In the genomic region with DNA sequence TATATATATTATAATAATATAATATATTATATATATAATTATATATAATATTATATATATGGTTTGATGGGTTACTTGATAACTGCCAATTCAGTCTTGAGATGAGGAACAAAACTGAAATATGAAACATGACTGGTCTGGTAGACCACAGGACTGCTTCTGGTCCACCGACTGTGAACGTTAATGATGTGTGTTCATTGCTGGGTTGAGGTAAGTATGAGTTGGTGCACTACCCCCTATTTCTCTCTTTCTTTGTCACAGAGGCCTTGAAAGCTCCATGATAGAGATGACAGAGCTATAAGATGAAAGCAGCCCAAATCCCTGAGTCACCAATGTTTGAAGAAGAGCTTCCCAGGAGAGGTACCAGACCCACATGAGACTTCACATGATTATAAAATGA, we compare ENCODE assay signal across 14 cellular contexts.
DNase-seq lines count a peak whose midpoint lies in the region; ATAC-seq, FAIRE-seq and TF ChIP-seq lines count a peak whose summit lies in the region.
"Had no signal": no experiment of that assay in that cellular context is flagged by ENCODE, and none has a peak within 500 bp of the region (broad histone marks: within the 10 kb centered on the region; RNA-seq: fewer than 3 reads in every experiment).

No MANE protein-coding gene starts in this region.

- intact Hi-C loops in GM12878 (cut with micrococcal nuclease; ENCODE audit: unreplicated experiment) = no loop called here

- RAD21 ChIA-PET in GM12878 (lab: Charles Lee; ENCODE audit: unreplicated experiment) = no interaction called here

- H3K9me2 ChIP-seq in Karpas-422 (replicated peaks; ENCODE audit: insufficient read depth, low read length) = no peaks in the 10 kb centered on the region

- H2AFZ ChIP-seq in Karpas-422 (ENCODE audit: low read length) (no peak overlapping the region), GM12878 (ENCODE audit: control insufficient read depth, low read depth, low read length) (no peak overlapping the region)
- H2AFZ ChIP-seq: GM23338 had no signal

- H2BK120ac ChIP-seq in mesendoderm (ENCODE audit: low read depth, low read length) = no peak overlapping the region

- FAIRE-seq in HTR-8/SVneo (lab: Jason Lieb, UNC) (peak; percentile 64), GM12878 (lab: Jason Lieb, UNC) (peak; percentile 61)

- TF ChIP-seq RAD21 in GM12878 (IDR thresholded peaks at IDR 0.05; ENCODE audit: insufficient read depth, low read depth, low read length) = no peak

- H3K9me3 ChIP-seq in Karpas-422 (ENCODE audit: low read length) = no peaks in the 10 kb centered on the region
- no peaks in the 10 kb centered on the region for H3K9me3 ChIP-seq in GM12878 (replicated peaks; ENCODE audit: control insufficient read depth, insufficient read depth, low read length)
- H3K9me3 ChIP-seq: BLaER1 treated with 17β-estradiol and CSF1 and Interleukin-3, amounts not matched to agents 10 nM and 100 nM; HAP-1 had no signal

- H3K23ac ChIP-seq in mesendoderm (ENCODE audit: low read length) = no peak overlapping the region

- no peaks in the 10 kb centered on the region for H3K79me1 ChIP-seq in mesendoderm (ENCODE audit: low read length)

- SMC1A ChIA-PET in GM12878 (lab: Charles Lee; ENCODE audit: uncharacterized antibody, unreplicated experiment) = no interaction called here

- in situ Hi-C loops in GM12878 (cut with MboI) = no loop called here

- H3K4me2 ChIP-seq in Karpas-422 (ENCODE audit: low read depth, low read length, poor library complexity, severe bottlenecking) (no peak overlapping the region), GM12878 (ENCODE audit: control insufficient read depth, insufficient read depth) (no peak overlapping the region), mesendoderm (ENCODE audit: low read length) (no peak overlapping the region)
- H3K4me2 ChIP-seq: BLaER1 treated with 17β-estradiol and CSF1 and Interleukin-3, amounts not matched to agents 10 nM and 100 nM; GM23338 had no signal

- ATAC-seq in GM12878 = no peak
- ATAC-seq: CD8-positive, alpha-beta T cell; GM23338 had no signal

- H3K9ac ChIP-seq in Karpas-422 (ENCODE audit: low read length) = no peak overlapping the region
- H3K9ac ChIP-seq in GM12878 (ENCODE audit: control insufficient read depth, insufficient read depth, low read length) = no peak overlapping the region
- no peak overlapping the region for H3K9ac ChIP-seq in mesendoderm (ENCODE audit: low read length)
- H3K9ac ChIP-seq: BLaER1 treated with 17β-estradiol and CSF1 and Interleukin-3, amounts not matched to agents 10 nM and 100 nM had no signal

- H3K27ac ChIP-seq in Karpas-422 (ENCODE audit: low read length) = peak overlapping the region; percentile 17; the same call in 1 of the 2 replicates
- no peak overlapping the region for H3K27ac ChIP-seq in GM12878 (ENCODE audit: control insufficient read depth, insufficient read depth)
- no peak overlapping the region for H3K27ac ChIP-seq in mesendoderm (ENCODE audit: low read depth, low read length)
- H3K27ac ChIP-seq: BLaER1 treated with 17β-estradiol and CSF1 and Interleukin-3, amounts not matched to agents 10 nM and 100 nM had no signal

- no peak overlapping the region for H2BK15ac ChIP-seq in mesendoderm (replicated peaks; ENCODE audit: low read depth)

- CTCF ChIA-PET in GM12878 (lab: Yijun Ruan, JAX) = no interaction called here

- no peak overlapping the region for H3K27ac Mint-ChIP-seq in activated naive CD8-positive, alpha-beta T cell treated with anti-CD3 and anti-CD28 coated beads for 36 hours
- H3K27ac Mint-ChIP-seq: B cell; CD8-positive, alpha-beta T cell; GM23338 had no signal

- POLR2A ChIA-PET in GM12878 (lab: Charles Lee) = no interaction called here

- H3K18ac ChIP-seq in mesendoderm (ENCODE audit: low read length) = no peak overlapping the region

- no peak for TF ChIP-seq POLR2A in GM12878 (IDR thresholded peaks at IDR 0.05; ENCODE audit: low read depth, low read length)

- no peak overlapping the region for H3K4me3 Mint-ChIP-seq in activated naive CD8-positive, alpha-beta T cell treated with anti-CD3 and anti-CD28 coated beads for 36 hours
- H3K4me3 Mint-ChIP-seq: B cell; CD8-positive, alpha-beta T cell; GM23338 had no signal

- no peak overlapping the region for H2BK5ac ChIP-seq in mesendoderm (ENCODE audit: low read length)

- no peak overlapping the region for H4K5ac ChIP-seq in mesendoderm (ENCODE audit: low read length)

- H3K9me3 Mint-ChIP-seq in activated naive CD8-positive, alpha-beta T cell treated with anti-CD3 and anti-CD28 coated beads for 36 hours = no peaks in the 10 kb centered on the region
- H3K9me3 Mint-ChIP-seq: CD8-positive, alpha-beta T cell had no signal

- no peaks in the 10 kb centered on the region for H3K27me3 ChIP-seq in Karpas-422 (ENCODE audit: low read length)
- H3K27me3 ChIP-seq in GM12878 (replicated peaks in 1 of 2; ENCODE audit: control insufficient read depth in 2 of 2, insufficient read depth in 2 of 2, low read length in 1 of 2) = no peaks in the 10 kb centered on the region
- H3K27me3 ChIP-seq in mesendoderm (ENCODE audit: insufficient read depth, low read length, poor library complexity) = no peaks in the 10 kb centered on the region
- H3K27me3 ChIP-seq: BLaER1 treated with 17β-estradiol and CSF1 and Interleukin-3, amounts not matched to agents 10 nM and 100 nM had no signal

- H3K27me3 Mint-ChIP-seq in activated naive CD8-positive, alpha-beta T cell treated with anti-CD3 and anti-CD28 coated beads for 36 hours = no peaks in the 10 kb centered on the region
- H3K27me3 Mint-ChIP-seq: B cell had no signal

- DNase-seq in HTR-8/SVneo (ENCODE audit: insufficient read length, low spot score) = no peak
- DNase-seq in Karpas-422 = no peak
- no peak for DNase-seq in GM12878 (ENCODE audit: low read depth, low spot score)
- DNase-seq in mesendoderm = peak; percentile 11
- DNase-seq in GF-D8 (lab: John Stamatoyannopoulos, UW) = no peak
- DNase-seq in stimulated activated naive CD4-positive, alpha-beta T cell treated with Interleukin-2 at 50 U/mL for 16 hours (lab: John Stamatoyannopoulos, UW) = no peak
- no peak for DNase-seq in activated naive CD8-positive, alpha-beta T cell treated with anti-CD3 and anti-CD28 coated beads for 36 hours
- DNase-seq: Calu3; CD8-positive, alpha-beta T cell; DMS 273 treated with DMSO at 0.1 percent for 48 hours had no signal

- no peak overlapping the region for H4K8ac ChIP-seq in mesendoderm (ENCODE audit: low read depth, low read length)

- H3K36me3 ChIP-seq in Karpas-422 (ENCODE audit: insufficient read depth, low read length) (no peaks in the 10 kb centered on the region), GM12878 (ENCODE audit: control insufficient read depth in 2 of 2, insufficient read depth in 2 of 2, low read length in 1 of 2) (no peaks in the 10 kb centered on the region), mesendoderm (ENCODE audit: control insufficient read depth, insufficient read depth, low read length) (no peaks in the 10 kb centered on the region)
- H3K36me3 ChIP-seq: BLaER1 treated with 17β-estradiol and CSF1 and Interleukin-3, amounts not matched to agents 10 nM and 100 nM; HAP-1 had no signal

- no peak overlapping the region for H2AK5ac ChIP-seq in mesendoderm (ENCODE audit: low read length)

- no peak overlapping the region for H3K4ac ChIP-seq in mesendoderm (ENCODE audit: low read depth, low read length)

- H4K20me1 ChIP-seq in Karpas-422 (ENCODE audit: insufficient read depth, low read depth, low read length) (no peaks in the 10 kb centered on the region), GM12878 (ENCODE audit: control insufficient read depth, insufficient read depth) (no peaks in the 10 kb centered on the region)
- H4K20me1 ChIP-seq: BLaER1 treated with 17β-estradiol and CSF1 and Interleukin-3, amounts not matched to agents 10 nM and 100 nM had no signal

- BruUV-seq in GM12878 (replicated peaks; lab: Mats Ljungman, UMichigan) = no TSS peak

- H3K36me3 Mint-ChIP-seq in activated naive CD8-positive, alpha-beta T cell treated with anti-CD3 and anti-CD28 coated beads for 36 hours = no peaks in the 10 kb centered on the region
- H3K36me3 Mint-ChIP-seq: CD8-positive, alpha-beta T cell had no signal

- H3K4me1 Mint-ChIP-seq in activated naive CD8-positive, alpha-beta T cell treated with anti-CD3 and anti-CD28 coated beads for 36 hours = no peaks in the 10 kb centered on the region
- H3K4me1 Mint-ChIP-seq: B cell, GM23338 had no signal

- H3K79me2 ChIP-seq in Karpas-422 (ENCODE audit: low read length) (no peaks in the 10 kb centered on the region), GM12878 (ENCODE audit: control insufficient read depth, insufficient read depth, low read length) (no peaks in the 10 kb centered on the region), mesendoderm (ENCODE audit: control insufficient read depth, insufficient read depth, low read length) (no peaks in the 10 kb centered on the region)

- no peak overlapping the region for H3K56ac ChIP-seq in mesendoderm (ENCODE audit: low read length)

- no peak overlapping the region for H3K4me3 ChIP-seq in Karpas-422 (ENCODE audit: low read length)
- H3K4me3 ChIP-seq in GM12878 = no peak overlapping the region
- no peak overlapping the region for H3K4me3 ChIP-seq in mesendoderm (ENCODE audit: low read length)
- H3K4me3 ChIP-seq: BLaER1 treated with 17β-estradiol and CSF1 and Interleukin-3, amounts not matched to agents 10 nM and 100 nM; GM23338; HAP-1 had no signal

- no peak for TF ChIP-seq CTCF in GM12878 (IDR thresholded peaks at IDR 0.05 in 2 of 3, conservative IDR thresholded peaks at IDR 0.05 in 1 of 3; ENCODE audit: control insufficient read depth in 2 of 3, extremely low read depth in 1 of 3, insufficient read depth in 1 of 3, low read depth in 3 of 3, low read length in 3 of 3)

- H3K4me1 ChIP-seq in Karpas-422 (ENCODE audit: low read length) = peaks cover 62% of the 10 kb centered on the region
- no peaks in the 10 kb centered on the region for H3K4me1 ChIP-seq in GM12878 (ENCODE audit: control insufficient read depth, insufficient read depth, low read length)
- H3K4me1 ChIP-seq in mesendoderm (ENCODE audit: control insufficient read depth, low read depth, low read length) = no peaks in the 10 kb centered on the region
- H3K4me1 ChIP-seq: HAP-1 had no signal

- TF ChIP-seq EP300 in GM12878 (IDR thresholded peaks at IDR 0.05; ENCODE audit: borderline replicate concordance in 1 of 2, control insufficient read depth in 1 of 2, low read depth in 2 of 2, low read length in 2 of 2) = no peak

- 0% methylated on average over 2 of the region's 2 CpGs for WGBS in GM12878 (ENCODE audit: insufficient coverage, insufficient replicate concordance, low lambda C conversion rate, missing lambda C conversion rate)
- WGBS in mesendoderm (ENCODE audit: extremely low coverage, insufficient coverage, low lambda C conversion rate) = no CpG with 5 or more reads among the region's 2 CpGs

TF ChIP-seq in GM12878, 131 proteins besides CTCF, POLR2A, EP300 and RAD21 (continues in another document):
- TF ChIP-seq POLR2AphosphoS5 (IDR thresholded peaks at IDR 0.05; ENCODE audit: low read length) (no peak), SUZ12 (IDR thresholded peaks at IDR 0.05; ENCODE audit: unreplicated experiment) (no peak), NR2C1 (IDR thresholded peaks at IDR 0.05) (no peak)
- TF ChIP-seq, protein P1, sequence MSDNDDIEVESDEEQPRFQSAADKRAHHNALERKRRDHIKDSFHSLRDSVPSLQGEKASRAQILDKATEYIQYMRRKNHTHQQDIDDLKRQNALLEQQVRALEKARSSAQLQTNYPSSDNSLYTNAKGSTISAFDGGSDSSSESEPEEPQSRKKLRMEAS (IDR thresholded peaks at IDR 0.05; ENCODE audit: low read depth, low read length) = no peak
